In the genomic region with DNA sequence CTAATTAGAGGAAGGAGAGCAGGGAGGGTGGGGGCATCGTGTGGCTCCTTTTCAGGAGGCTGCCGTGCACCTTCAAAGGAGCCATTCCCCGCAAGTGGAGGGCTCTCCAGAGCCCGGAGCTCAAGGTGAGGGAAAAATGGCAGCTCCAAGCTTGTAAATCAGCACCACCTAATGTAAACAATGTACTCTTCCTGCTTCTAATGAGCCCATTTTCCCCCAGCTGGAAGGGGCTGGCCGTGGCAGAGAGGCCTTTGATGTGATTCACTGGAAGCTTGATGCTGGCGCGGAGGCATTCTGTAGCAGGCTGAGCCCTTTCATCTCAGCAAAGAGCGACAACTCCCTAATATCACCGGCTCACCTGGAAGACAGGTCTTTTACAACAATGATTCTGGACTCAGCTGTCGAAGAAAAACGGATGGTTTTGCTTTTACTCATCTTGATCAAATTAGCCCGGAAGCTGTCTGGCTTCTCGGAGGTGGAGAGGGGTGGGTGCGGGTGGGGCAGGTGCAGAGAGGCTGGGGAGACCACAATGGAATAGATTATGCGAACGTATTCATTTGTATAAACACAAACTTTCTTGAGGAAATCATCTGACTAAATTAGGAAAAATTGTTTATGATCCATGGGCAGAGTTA, we compare ENCODE assay signal across 17 cellular contexts.
DNase-seq lines count a peak whose midpoint lies in the region; ATAC-seq and TF ChIP-seq lines count a peak whose summit lies in the region.
"Had no signal": no experiment of that assay in that cellular context is flagged by ENCODE, and none has a peak within 500 bp of the region (broad histone marks: within the 10 kb centered on the region; RNA-seq: fewer than 3 reads in every experiment).

No MANE protein-coding gene starts in this region.

- DNase-seq in NCI-H1436 (lab: John Stamatoyannopoulos, UW) (peak; percentile 46), NCI-H1436 treated with DMSO at 0.1 percent for 48 hours (lab: John Stamatoyannopoulos, UW) (no peak), NCI-H2029 (lab: John Stamatoyannopoulos, UW) (peak; percentile 50), cortex of kidney (lab: John Stamatoyannopoulos, UW) (no peak), ascending aorta (ENCODE audit: low spot score in 2 of 2) (no peak)
- DNase-seq in activated CD8-positive, alpha-beta T cell treated with anti-CD3 and anti-CD28 coated beads for 36 hours = no peak
- DNase-seq in naive thymus-derived CD8-positive, alpha-beta T cell = no peak
- DNase-seq: activated CD8-positive, alpha-beta memory T cell treated with anti-CD3 and anti-CD28 coated beads for 24 hours; activated naive CD4-positive, alpha-beta T cell; effector CD8-positive, alpha-beta T cell; NCI-H2081 treated with DMSO at 0.1 percent for 48 hours; SJCRH30; stimulated activated CD4-positive, alpha-beta T cell treated with anti-CD3 and anti-CD28 coated beads, Interleukin-1b, Interleukin-23, amount 100 ng/mL, for 48 hours had no signal

- peaks cover 5% of the 10 kb centered on the region for H3K4me1 Mint-ChIP-seq in activated CD8-positive, alpha-beta T cell treated with anti-CD3 and anti-CD28 coated beads for 36 hours (ENCODE audit: low read depth)
- H3K4me1 Mint-ChIP-seq in naive thymus-derived CD8-positive, alpha-beta T cell = peaks cover 0 to 6% (median 2%) of the 10 kb centered on the region in 4 donors
- H3K4me1 Mint-ChIP-seq: CD14-positive monocyte had no signal

- peak overlapping the region; percentile 14 for H3K4me3 Mint-ChIP-seq in activated CD8-positive, alpha-beta T cell treated with anti-CD3 and anti-CD28 coated beads for 36 hours
- peak overlapping the region in 6 of 10 donors; percentile 9 to 59 (median 36) for H3K4me3 Mint-ChIP-seq in naive thymus-derived CD8-positive, alpha-beta T cell
- H3K4me3 Mint-ChIP-seq: CD14-positive monocyte had no signal

- H3K27ac ChIP-seq in ascending aorta = no peak overlapping the region
- H3K27ac ChIP-seq: right atrium auricular region, SJCRH30, thoracic aorta had no signal

- H3K27me3 ChIP-seq in ascending aorta = no peaks in the 10 kb centered on the region
- H3K27me3 ChIP-seq: right atrium auricular region, SJCRH30 had no signal

- no peaks in the 10 kb centered on the region for H3K9me3 ChIP-seq in ascending aorta
- H3K9me3 ChIP-seq: right atrium auricular region, thoracic aorta had no signal

- TF ChIP-seq CTCF in activated CD8-positive, alpha-beta T cell treated with anti-CD3 and anti-CD28 coated beads for 36 hours (IDR thresholded peaks at IDR 0.05) = no peak
- TF ChIP-seq CTCF in ascending aorta (IDR thresholded peaks at IDR 0.05) = no peak

- H3K27me3 Mint-ChIP-seq in activated CD8-positive, alpha-beta T cell treated with anti-CD3 and anti-CD28 coated beads for 36 hours = peaks cover 9% of the 10 kb centered on the region
- H3K27me3 Mint-ChIP-seq in naive thymus-derived CD8-positive, alpha-beta T cell = peaks cover 3 to 31% (median 10%) of the 10 kb centered on the region in 5 donors

- POLR2A ChIA-PET in activated CD8-positive, alpha-beta T cell treated with anti-CD3 and anti-CD28 coated beads for 36 hours (lab: Charles Lee) = no interaction called here
- POLR2A ChIA-PET in naive thymus-derived CD8-positive, alpha-beta T cell (lab: Charles Lee) = no interaction called here

- H3K36me3 ChIP-seq in ascending aorta = no peaks in the 10 kb centered on the region
- H3K36me3 ChIP-seq: right atrium auricular region, SJCRH30, thoracic aorta had no signal

- no peaks in the 10 kb centered on the region for H3K9me3 Mint-ChIP-seq in activated CD8-positive, alpha-beta T cell treated with anti-CD3 and anti-CD28 coated beads for 36 hours
- peaks cover 0 to 5% (median 0%) of the 10 kb centered on the region in 9 donors for H3K9me3 Mint-ChIP-seq in naive thymus-derived CD8-positive, alpha-beta T cell

- intact Hi-C loops in activated CD8-positive, alpha-beta T cell treated with anti-CD3 and anti-CD28 coated beads for 36 hours (cut with micrococcal nuclease) = no loop called here
- intact Hi-C loops in ascending aorta (cut with DNase I) = no loop called here

- no peak overlapping the region for H3K4me3 ChIP-seq in ascending aorta
- H3K4me3 ChIP-seq: right atrium auricular region, SJCRH30, thoracic aorta had no signal

- H3K4me1 ChIP-seq in ascending aorta = no peaks in the 10 kb centered on the region
- H3K4me1 ChIP-seq: right atrium auricular region had no signal

- peak overlapping the region; percentile 55 for H3K27ac Mint-ChIP-seq in activated CD8-positive, alpha-beta T cell treated with anti-CD3 and anti-CD28 coated beads for 36 hours
- peak overlapping the region in 1 of 10 donors; percentile 72 for H3K27ac Mint-ChIP-seq in naive thymus-derived CD8-positive, alpha-beta T cell
- H3K27ac Mint-ChIP-seq: CD14-positive monocyte had no signal

- CTCF ChIA-PET in activated CD8-positive, alpha-beta T cell treated with anti-CD3 and anti-CD28 coated beads for 36 hours (lab: Charles Lee) = no interaction called here

- H3K36me3 Mint-ChIP-seq in activated CD8-positive, alpha-beta T cell treated with anti-CD3 and anti-CD28 coated beads for 36 hours (ENCODE audit: low read depth) = no peaks in the 10 kb centered on the region
- H3K36me3 Mint-ChIP-seq in naive thymus-derived CD8-positive, alpha-beta T cell = peaks cover 0 to 2% (median 0%) of the 10 kb centered on the region in 3 donors
- H3K36me3 Mint-ChIP-seq: CD14-positive monocyte had no signal

- no peak for ATAC-seq in activated CD8-positive, alpha-beta T cell treated with anti-CD3 and anti-CD28 coated beads for 36 hours
- ATAC-seq in naive thymus-derived CD8-positive, alpha-beta T cell = no peak
- no peak for ATAC-seq in GM19351 (IDR thresholded peaks at IDR 0.05; ENCODE audit: unreplicated experiment)

Comparison
In these comparisons a context has a peak if more than half of its experiments do, and no peak if none do; other contexts are left out.
1. DNase-seq: peak in NCI-H1436 (single experiment) and NCI-H2029 (single experiment); none in NCI-H1436 treated with DMSO at 0.1 percent for 48 hours (single experiment), activated CD8-positive, alpha-beta T cell treated with anti-CD3 and anti-CD28 coated beads for 36 hours (single experiment), naive thymus-derived CD8-positive, alpha-beta T cell (0 of 10), cortex of kidney (single experiment) and ascending aorta (0 of 2).